In genomic region chr11:19323502-19323901, GRCh38 we compare ENCODE assay signal across 15 cellular contexts.
DNase-seq lines count a peak whose midpoint lies in the region; ATAC-seq and TF ChIP-seq lines count a peak whose summit lies in the region.
"Had no signal": no experiment of that assay in that cellular context is flagged by ENCODE, and none has a peak within 500 bp of the region (broad histone marks: within the 10 kb centered on the region; RNA-seq: fewer than 3 reads in every experiment).

No MANE protein-coding gene starts in this region.

- no peak overlapping the region for H3K27ac ChIP-seq in AG04450 (ENCODE audit: low read depth, low read length)
- no peak overlapping the region for H3K27ac ChIP-seq in HCT116 (ENCODE audit: low read depth, low read length)
- H3K27ac ChIP-seq: dorsolateral prefrontal cortex, right lobe of liver, SJCRH30 had no signal

- peak; percentile 39 for TF ChIP-seq RAD21 in HCT116 (IDR thresholded peaks at IDR 0.05; ENCODE audit: low read depth)

- no peak overlapping the region for H3K9ac ChIP-seq in HCT116 (ENCODE audit: low read length)

- peaks cover 31% of the 10 kb centered on the region for H3K27me3 ChIP-seq in AG04450 (ENCODE audit: control insufficient read depth, insufficient read depth, low read length)
- H3K27me3 ChIP-seq in HCT116 (ENCODE audit: insufficient read depth, low read length) = peaks cover 82% of the 10 kb centered on the region
- H3K27me3 ChIP-seq: right lobe of liver, SJCRH30 had no signal

- CTCF ChIA-PET in AG04450 (lab: Charles Lee) (interaction anchor here (1.0 to 6.4 kb wide), 2 partner anchors 227 to 232 kb away, joined by 3 to 105 read pairs; no protein-coding TSS in a partner anchor), HCT116 (lab: Charles Lee) (no interaction called here)

- TF ChIP-seq CTCF in AG04450 (IDR thresholded peaks at IDR 0.05; ENCODE audit: low read depth, low read length) (peak; percentile 33; the same call in 1 of the 2 replicates), HCT116 (IDR thresholded peaks at IDR 0.05 in 2 of 3, conservative IDR thresholded peaks at IDR 0.05 in 1 of 3; ENCODE audit: borderline replicate concordance in 1 of 3, insufficient read depth in 1 of 3, low read depth in 2 of 3, low read length in 2 of 3) (peak; percentile 7 to 32 (median 28); a peak in 4 of 6 replicates), fibroblast of pulmonary artery (IDR thresholded peaks at IDR 0.05; ENCODE audit: low read length, missing control alignments) (peak; percentile 54)

- intact Hi-C loops in HCT116 (cut with micrococcal nuclease) = no loop called here

- POLR2A ChIA-PET in AG04450 (lab: Yijun Ruan, JAX) = no interaction called here
- POLR2A ChIA-PET in HCT116 (lab: Charles Lee) = no interaction called here

- DNase-seq in AG04450 (ENCODE audit: low read depth, low spot score) (no peak), HCT116 (ENCODE audit: low read depth, low spot score) (no peak), amniotic epithelial cell (ENCODE audit: low read depth) (peak; percentile 17), fibroblast of pulmonary artery (ENCODE audit: low read depth) (peak; percentile 41), superior temporal gyrus (ENCODE audit: extremely low spot score) (no peak), NOMO-1 treated with DMSO at 0.1 percent for 48 hours (lab: John Stamatoyannopoulos, UW; ENCODE audit: unreplicated experiment) (no peak), erythroblast (lab: John Stamatoyannopoulos, UW) (no peak)
- DNase-seq: anterior cingulate cortex; dorsolateral prefrontal cortex; NCI-H1092; right lobe of liver; SJCRH30; stimulated activated CD4-positive, alpha-beta T cell treated with anti-CD3 and anti-CD28 coated beads, Interleukin-2, amount 100 ng/mL, for 48 hours; stimulated activated CD8-positive, alpha-beta memory T cell treated with anti-CD3 and anti-CD28 coated beads, Interleukin-4, amount 100 ng/mL, for 48 hours had no signal

- RAD21 ChIA-PET in HCT116 (lab: Charles Lee; ENCODE audit: low non-redundant PET in 1 of 2, low total read pairs in 2 of 2, uncharacterized antibody in 2 of 2, unreplicated experiment in 2 of 2) = no interaction called here

- TF ChIP-seq POLR2A in HCT116 (IDR thresholded peaks at IDR 0.05; ENCODE audit: borderline replicate concordance, extremely low read depth, insufficient read depth, insufficient read length) (no peak), erythroblast (IDR thresholded peaks at IDR 0.05; ENCODE audit: low read length) (no peak)

- no peaks in the 10 kb centered on the region for H3K36me3 ChIP-seq in HCT116 (ENCODE audit: control insufficient read depth in 1 of 2, insufficient read depth in 2 of 2, low read length in 2 of 2)
- H3K36me3 ChIP-seq: right lobe of liver, SJCRH30 had no signal

- no peak overlapping the region for H2AFZ ChIP-seq in HCT116 (ENCODE audit: low read depth, low read length, poor library complexity, severe bottlenecking)

- no peaks in the 10 kb centered on the region for H3K79me2 ChIP-seq in HCT116 (ENCODE audit: insufficient read depth, low read length)

- ATAC-seq in HCT116 (no peak), GM19328 (IDR thresholded peaks at IDR 0.05; ENCODE audit: unreplicated experiment) (no peak)

- no TSS peak for BruUV-seq in HCT116 (replicated peaks; lab: Mats Ljungman, UMichigan)

- H3K9me3 ChIP-seq in AG04450 (ENCODE audit: control insufficient read depth, insufficient read depth, low read length) = no peaks in the 10 kb centered on the region
- no peaks in the 10 kb centered on the region for H3K9me3 ChIP-seq in HCT116 (ENCODE audit: control insufficient read depth in 1 of 2, insufficient read depth in 1 of 2, low read depth in 1 of 2, low read length in 2 of 2)
- H3K9me3 ChIP-seq: right lobe of liver, SJCRH30 had no signal

- no peak overlapping the region for H3K4me2 ChIP-seq in HCT116 (ENCODE audit: low read length)

- H3K4me3 ChIP-seq in AG04450 (ENCODE audit: low read depth, low read length) = no peak overlapping the region
- no peak overlapping the region for H3K4me3 ChIP-seq in HCT116 (replicated peaks in 1 of 2; ENCODE audit: low read depth in 1 of 2, low read length in 2 of 2)
- no peak overlapping the region for H3K4me3 ChIP-seq in fibroblast of pulmonary artery (replicated peaks; ENCODE audit: low read depth, low read length)
- H3K4me3 ChIP-seq: dorsolateral prefrontal cortex, right lobe of liver, SJCRH30 had no signal

- H3K4me1 ChIP-seq in HCT116 (ENCODE audit: control insufficient read depth in 1 of 2, insufficient read depth in 2 of 2, low read length in 2 of 2) = no peaks in the 10 kb centered on the region

- H3K9me2 ChIP-seq in HCT116 (ENCODE audit: insufficient read depth) = no peaks in the 10 kb centered on the region

- no peaks in the 10 kb centered on the region for H4K20me1 ChIP-seq in HCT116 (ENCODE audit: insufficient read depth)

TF ChIP-seq in HCT116, 20 proteins besides CTCF, POLR2A, EP300 and RAD21:
- TF ChIP-seq ZBTB33 (IDR thresholded peaks at IDR 0.05; ENCODE audit: extremely low read depth, insufficient replicate concordance, low read length) (no peak), MAX (IDR thresholded peaks at IDR 0.05) (no peak), ZNF274 (IDR thresholded peaks at IDR 0.05; ENCODE audit: low read depth, low read length) (no peak), CEBPB (IDR thresholded peaks at IDR 0.05; ENCODE audit: low read depth) (no peak), ELF1 (IDR thresholded peaks at IDR 0.05; ENCODE audit: borderline replicate concordance, low read depth) (no peak), ATF3 (IDR thresholded peaks at IDR 0.05) (no peak), JUND (IDR thresholded peaks at IDR 0.05) (no peak), REST (IDR thresholded peaks at IDR 0.05; ENCODE audit: low read depth) (no peak), POLR2AphosphoS5 (IDR thresholded peaks at IDR 0.05; ENCODE audit: low read depth, low read length) (no peak), TCF7L2 (IDR thresholded peaks at IDR 0.05; ENCODE audit: borderline replicate concordance, extremely low read depth, insufficient read depth, insufficient read length) (no peak), EZH2phosphoT487 (IDR thresholded peaks at IDR 0.05; ENCODE audit: borderline replicate concordance) (no peak), EGR1 (IDR thresholded peaks at IDR 0.05; ENCODE audit: low read depth) (no peak)
TF ChIP-seq in HCT116: peak in this region for 0.

Comparison
In these comparisons a context has a peak if more than half of its experiments do, and no peak if none do; other contexts are left out.
1. DNase-seq: peak in amniotic epithelial cell (single experiment) and fibroblast of pulmonary artery (single experiment); none in AG04450 (single experiment), HCT116 (single experiment), superior temporal gyrus (single experiment), NOMO-1 treated with DMSO at 0.1 percent for 48 hours (single experiment) and erythroblast (0 of 2).
2. Peak in every context shown above with its lines, with median percentiles within 50 percentile points of each other: CTCF ChIP-seq.